29 cellular contexts compared by ENCODE assay signal in genomic region chr7:45653209-45653907, GRCh38.
"Had no signal": no experiment of that assay in that cellular context is flagged by ENCODE, and none has a peak within 500 bp of the region (broad histone marks: within the 10 kb centered on the region; RNA-seq: fewer than 3 reads in every experiment).

No MANE protein-coding gene starts in this region.

- DNase-seq: activated CD4-positive, alpha-beta T cell treated with anti-CD3 and anti-CD28 coated beads for 4 hours; activated CD4-positive, alpha-beta T cell treated with anti-CD3 and anti-CD28 coated beads, Interleukin-2, amount 50 U/mL, for 4 hours; activated CD4-positive, CD25-positive, alpha-beta regulatory T cell; activated CD8-positive, alpha-beta T cell treated with anti-CD3 and anti-CD28 coated beads, Interleukin-2, amount 10 ng/mL, durations not matched to agents 7 days and 5 days; activated effector memory CD4-positive, alpha-beta T cell treated with anti-CD3 and anti-CD28 coated beads, Interleukin-2, amount 50 U/mL, for 16 hours; activated naive CD4-positive, alpha-beta T cell treated with Interleukin-2 at 50 U/mL for 16 hours; activated naive CD8-positive, alpha-beta T cell treated with anti-CD3 and anti-CD28 coated beads, Interleukin-2, amount 50 U/mL, for 24 hours; activated T-cell treated with anti-CD3 and anti-CD28 coated beads, Interleukin-2, amount 50 U/mL, for 4 hours; amniotic stem cell; body of pancreas; central memory CD4-positive, alpha-beta T cell; Karpas-422; MM.1S; NCI-H1105; NCI-H1436; NCI-H1694 treated with DMSO at 0.1 percent for 48 hours; NCI-H2029 treated with DMSO at 0.1 percent for 48 hours; NCI-H345; NCI-H510A; NCI-H526 treated with DMSO at 0.1 percent for 48 hours; NCI-H82; Peyer's patch; Right ventricle myocardium superior; SJCRH30; SK-N-SH; T-helper 1 cell had no signal

- H3K9me3 ChIP-seq: ascending aorta, body of pancreas, SJCRH30, SK-N-SH had no signal

- H3K27ac ChIP-seq: ascending aorta, body of pancreas, Peyer's patch, RWPE1, SJCRH30, VCaP had no signal

- H3K4me1 ChIP-seq: ascending aorta, body of pancreas, Peyer's patch, SJCRH30 had no signal

- H3K36me3 ChIP-seq: ascending aorta, Peyer's patch, SJCRH30 had no signal

- H3K27me3 ChIP-seq: ascending aorta, body of pancreas, Peyer's patch had no signal

- H3K4me3 ChIP-seq: ascending aorta, body of pancreas, Peyer's patch, SJCRH30 had no signal

- H3K4me2 ChIP-seq: SK-N-SH had no signal
